Comparison of ENCODE assay signal across 16 cellular contexts in genomic region chr4:48499551-48500066, GRCh38. TPM values are rescaled to one million over a fixed set of nuclear protein-coding genes. Genes with fewer than 3 reads are reported as not detected.
DNase-seq lines count a peak whose midpoint lies in the region; ATAC-seq, FAIRE-seq and TF ChIP-seq lines count a peak whose summit lies in the region.
"Had no signal": no experiment of that assay in that cellular context is flagged by ENCODE, and none has a peak within 500 bp of the region (broad histone marks: within the 10 kb centered on the region; RNA-seq: fewer than 3 reads in every experiment).

No MANE protein-coding gene starts in this region.

- H3K4me1 ChIP-seq in mucosa of descending colon (ENCODE audit: low read depth), result no peaks in the 10 kb centered on the region
- H3K4me1 ChIP-seq: upper lobe of left lung had no signal

- peak; percentile 71 for ATAC-seq in GM18520 (IDR thresholded peaks at IDR 0.05; ENCODE audit: unreplicated experiment)
- ATAC-seq in GM19468 (IDR thresholded peaks at IDR 0.05; ENCODE audit: extremely low read depth, unreplicated experiment), result peak; percentile 54
- ATAC-seq in HG02943 (IDR thresholded peaks at IDR 0.05; ENCODE audit: low read depth, unreplicated experiment), result peak; percentile 77
- peak; percentile 72 for ATAC-seq in HG03575 (IDR thresholded peaks at IDR 0.05; ENCODE audit: extremely low read depth, insufficient number of reproducible peaks, low FRiP score, unreplicated experiment)
- no peak for ATAC-seq in mucosa of descending colon
- ATAC-seq: Right ventricle myocardium inferior had no signal

- no peak overlapping the region for H3K4me3 ChIP-seq in mucosa of descending colon
- H3K4me3 ChIP-seq: upper lobe of left lung had no signal

- no peak for TF ChIP-seq CTCF in mucosa of descending colon (IDR thresholded peaks at IDR 0.05)

- peaks cover 3% of the 10 kb centered on the region for H3K36me3 ChIP-seq in mucosa of descending colon (ENCODE audit: low read depth)

- DNase-seq in NK-92 treated with Interleukin-12 subunit alpha and Interleukin-12 subunit beta, amount 100 ng/mL, for 24 hours (lab: John Stamatoyannopoulos, UW), result no peak
- DNase-seq in urothelium cell line (ENCODE audit: low spot score), result no peak
- no peak for DNase-seq in SIG-M5 (lab: John Stamatoyannopoulos, UW)
- DNase-seq in mucosa of descending colon, result no peak
- DNase-seq: activated B cell treated with CpG ODN at 0.5 μM for 24 hours; aorta; CD8-positive, alpha-beta memory T cell; IMR-90; NCI-H2227 treated with DMSO at 0.1 percent for 48 hours; upper lobe of left lung had no signal

- no peak for FAIRE-seq in urothelium cell line (lab: Jason Lieb, UNC)
- FAIRE-seq: endometrium had no signal

- no peaks in the 10 kb centered on the region for H3K9me3 ChIP-seq in mucosa of descending colon
- H3K9me3 ChIP-seq: upper lobe of left lung had no signal

- intact Hi-C loops in mucosa of descending colon (cut with DNase I, micrococcal nuclease), result no loop called here

RNA-seq across cellular contexts. Expression of gene ZAR1, which starts 9.6 kb away (rescaled TPM):
- not detected for total RNA-seq in mucosa of descending colon
- total RNA-seq: activated B cell treated with CpG ODN at 0.5 μM for 24 hours; aorta; CD8-positive, alpha-beta memory T cell; IMR-90; Right ventricle myocardium inferior had no signal

RNA-seq across cellular contexts. Expression of gene SLC10A4, which starts 16.5 kb away (rescaled TPM):
- 1 to 10 TPM in 1 of 3 donors, under 1 TPM in 1, not detected in 1; 0.26 to 2.1 TPM for total RNA-seq in mucosa of descending colon
- total RNA-seq: activated B cell treated with CpG ODN at 0.5 μM for 24 hours; CD8-positive, alpha-beta memory T cell; IMR-90; Right ventricle myocardium inferior had no signal
